In genomic region chr18:76621782-76622495, GRCh38 we compare ENCODE assay signal across 10 cellular contexts.
DNase-seq lines count a peak whose midpoint lies in the region; ATAC-seq, FAIRE-seq and TF ChIP-seq lines count a peak whose summit lies in the region.
"Had no signal": no experiment of that assay in that cellular context is flagged by ENCODE, and none has a peak within 500 bp of the region (broad histone marks: within the 10 kb centered on the region; RNA-seq: fewer than 3 reads in every experiment).

No MANE protein-coding gene starts in this region.

- H3K9ac ChIP-seq in Loucy (ENCODE audit: low read depth, low read length, poor library complexity, severe bottlenecking) = no peak overlapping the region
- H3K9ac ChIP-seq in astrocyte (ENCODE audit: low read length) = peak overlapping the region; percentile 34

- no peak for TF ChIP-seq CTCF in Loucy (conservative IDR thresholded peaks at IDR 0.05; ENCODE audit: low read length)
- TF ChIP-seq CTCF in astrocyte (IDR thresholded peaks at IDR 0.05; ENCODE audit: insufficient read depth, low read depth, low read length) = no peak
- no peak for TF ChIP-seq CTCF in mucosa of descending colon (IDR thresholded peaks at IDR 0.05)

- no peak overlapping the region for H3K27ac ChIP-seq in ACC112 (ENCODE audit: low read depth, low read length)
- H3K27ac ChIP-seq in astrocyte (ENCODE audit: low read depth, low read length) = no peak overlapping the region
- no peak overlapping the region for H3K27ac ChIP-seq in substantia nigra (ENCODE audit: low read depth, low read length, poor library complexity, severe bottlenecking)
- H3K27ac ChIP-seq: SJSA1 had no signal

- H3K79me2 ChIP-seq in ACC112 (ENCODE audit: control insufficient read depth, insufficient read depth, low read length, unreplicated experiment) (no peaks in the 10 kb centered on the region), Loucy (ENCODE audit: insufficient read depth, low read length) (no peaks in the 10 kb centered on the region), astrocyte (ENCODE audit: insufficient read depth, low read length) (no peaks in the 10 kb centered on the region)

- H2AFZ ChIP-seq in ACC112 (ENCODE audit: low read length, unreplicated experiment) = peak overlapping the region; percentile 46
- H2AFZ ChIP-seq in Loucy (ENCODE audit: low read length) = 0 out of 2 replicates have a peak overlapping the region, but pooled peaks have one; percentile 53
- peak overlapping the region; percentile 37 for H2AFZ ChIP-seq in astrocyte (ENCODE audit: low read depth, low read length)

- no peaks in the 10 kb centered on the region for H3K36me3 Mint-ChIP-seq in astrocyte (ENCODE audit: low read depth, unreplicated experiment)
- no peaks in the 10 kb centered on the region for H3K36me3 Mint-ChIP-seq in activated naive CD4-positive, alpha-beta T cell treated with anti-CD3 and anti-CD28 coated beads, Interleukin-2, amount 50 U/mL, for 72 hours
- H3K36me3 Mint-ChIP-seq: activated naive CD4-positive, alpha-beta T cell treated with anti-CD3 and anti-CD28 coated beads, Interleukin-2, amount 50 U/mL, for 24 hours had no signal

- ATAC-seq in left lobe of liver (peak; percentile 9), mucosa of descending colon (no peak)
- no peak for ATAC-seq in activated naive CD4-positive, alpha-beta T cell treated with anti-CD3 and anti-CD28 coated beads, Interleukin-2, amount 50 U/mL, for 72 hours

- H4K20me1 ChIP-seq in Loucy (ENCODE audit: insufficient read depth, low read length, poor library complexity, severe bottlenecking) (no peaks in the 10 kb centered on the region), astrocyte (ENCODE audit: insufficient read depth, low read length) (no peaks in the 10 kb centered on the region)

- peak overlapping the region; percentile 62 for H3K4me3 ChIP-seq in ACC112 (ENCODE audit: low read depth, low read length)
- no peak overlapping the region for H3K4me3 ChIP-seq in Loucy (ENCODE audit: low read length, poor library complexity, severe bottlenecking)
- peak overlapping the region; percentile 21 for H3K4me3 ChIP-seq in astrocyte (ENCODE audit: insufficient read depth, low read depth, low read length)
- no peak overlapping the region for H3K4me3 ChIP-seq in mucosa of descending colon
- H3K4me3 ChIP-seq: SJSA1 had no signal

- peak overlapping the region; percentile 92 for H3K27ac Mint-ChIP-seq in astrocyte (ENCODE audit: unreplicated experiment)
- no peak overlapping the region for H3K27ac Mint-ChIP-seq in activated naive CD4-positive, alpha-beta T cell treated with anti-CD3 and anti-CD28 coated beads, Interleukin-2, amount 50 U/mL, for 72 hours
- H3K27ac Mint-ChIP-seq: activated naive CD4-positive, alpha-beta T cell treated with anti-CD3 and anti-CD28 coated beads, Interleukin-2, amount 50 U/mL, for 24 hours had no signal

- no peaks in the 10 kb centered on the region for H3K9me3 Mint-ChIP-seq in astrocyte (ENCODE audit: unreplicated experiment)
- no peaks in the 10 kb centered on the region for H3K9me3 Mint-ChIP-seq in activated naive CD4-positive, alpha-beta T cell treated with anti-CD3 and anti-CD28 coated beads, Interleukin-2, amount 50 U/mL, for 72 hours
- H3K9me3 Mint-ChIP-seq: activated naive CD4-positive, alpha-beta T cell treated with anti-CD3 and anti-CD28 coated beads, Interleukin-2, amount 50 U/mL, for 24 hours had no signal

- H3K36me3 ChIP-seq in ACC112 (ENCODE audit: insufficient read depth, low read length) = no peaks in the 10 kb centered on the region
- H3K36me3 ChIP-seq in Loucy (ENCODE audit: insufficient read depth, low read length) = no peaks in the 10 kb centered on the region
- no peaks in the 10 kb centered on the region for H3K36me3 ChIP-seq in astrocyte (ENCODE audit: insufficient read depth, low read length)
- no peaks in the 10 kb centered on the region for H3K36me3 ChIP-seq in mucosa of descending colon (ENCODE audit: low read depth)
- H3K36me3 ChIP-seq: SJSA1 had no signal

- H3K4me1 Mint-ChIP-seq in astrocyte (ENCODE audit: low read depth, unreplicated experiment) = peaks cover 28% of the 10 kb centered on the region

- no peaks in the 10 kb centered on the region for H3K27me3 ChIP-seq in ACC112 (ENCODE audit: insufficient read depth, low read length)
- H3K27me3 ChIP-seq in Loucy (ENCODE audit: insufficient read depth, low read length, poor library complexity, severe bottlenecking) = no peaks in the 10 kb centered on the region
- no peaks in the 10 kb centered on the region for H3K27me3 ChIP-seq in astrocyte (ENCODE audit: insufficient read depth, low read length)
- H3K27me3 ChIP-seq: SJSA1 had no signal

- peak overlapping the region; percentile 30 for H3K4me2 ChIP-seq in Loucy (ENCODE audit: low read depth, low read length, poor library complexity, severe bottlenecking)
- H3K4me2 ChIP-seq in astrocyte (ENCODE audit: low read length) = peak overlapping the region; percentile 85

- no peak for FAIRE-seq in astrocyte (lab: Jason Lieb, UNC)

- no peaks in the 10 kb centered on the region for H3F3A ChIP-seq in Loucy (ENCODE audit: low read depth)

- no peaks in the 10 kb centered on the region for H3K9me2 ChIP-seq in Loucy (replicated peaks; ENCODE audit: low read depth, low read length)

- H3K9me3 ChIP-seq in Loucy (ENCODE audit: insufficient read depth, low read depth, low read length) = no peaks in the 10 kb centered on the region
- H3K9me3 ChIP-seq in astrocyte (ENCODE audit: insufficient read depth, low read depth, low read length) = no peaks in the 10 kb centered on the region
- H3K9me3 ChIP-seq in mucosa of descending colon = no peaks in the 10 kb centered on the region
- H3K9me3 ChIP-seq: SJSA1 had no signal

- H3K4me3 Mint-ChIP-seq in astrocyte (ENCODE audit: unreplicated experiment) = peak overlapping the region; percentile 63
- H3K4me3 Mint-ChIP-seq: activated naive CD4-positive, alpha-beta T cell treated with anti-CD3 and anti-CD28 coated beads, Interleukin-2, amount 50 U/mL, for 24 hours had no signal

- DNase-seq in astrocyte (ENCODE audit: low read depth) (peak; percentile 68), left lobe of liver (ENCODE audit: low spot score) (no peak), mucosa of descending colon (no peak), substantia nigra (lab: John Stamatoyannopoulos, UW) (no peak)
- no peak for DNase-seq in activated effector memory CD4-positive, alpha-beta T cell treated with Interleukin-2 at 50 U/mL for 16 hours
- DNase-seq in activated naive CD4-positive, alpha-beta T cell treated with anti-CD3 and anti-CD28 coated beads, Interleukin-2, amount 50 U/mL, for 72 hours (ENCODE audit: low spot score in 2 of 2) = no peak

- peaks cover 3% of the 10 kb centered on the region for H3K27me3 Mint-ChIP-seq in astrocyte (ENCODE audit: low read depth, unreplicated experiment)

- H3K4me1 ChIP-seq in ACC112 (ENCODE audit: control insufficient read depth, insufficient read depth, low read length, unreplicated experiment) (peaks cover 35% of the 10 kb centered on the region), Loucy (ENCODE audit: insufficient read depth, low read length, poor library complexity, severe bottlenecking) (no peaks in the 10 kb centered on the region), astrocyte (ENCODE audit: insufficient read depth, low read length) (peaks cover 27% of the 10 kb centered on the region), mucosa of descending colon (ENCODE audit: low read depth) (peaks cover 14% of the 10 kb centered on the region)

- intact Hi-C loops in mucosa of descending colon (cut with DNase I, micrococcal nuclease) = no loop called here

Comparison
In these comparisons a context has a peak if more than half of its experiments do, and no peak if none do; other contexts are left out.
1. H3K4me3 ChIP-seq: peak in ACC112 (single experiment) and astrocyte (single experiment); none in Loucy (single experiment) and mucosa of descending colon (single experiment).
2. Peak in every context shown above with its lines, with median percentiles within 50 percentile points of each other: H2AFZ ChIP-seq.